ENCODE assay signal across 17 cellular contexts in genomic region chr3:39327053-39327745, GRCh38. TPM values are rescaled to one million over a fixed set of nuclear protein-coding genes. Genes with fewer than 3 reads are reported as not detected.
DNase-seq lines count a peak whose midpoint lies in the region; ATAC-seq lines count a peak whose summit lies in the region.
"Had no signal": no experiment of that assay in that cellular context is flagged by ENCODE, and none has a peak within 500 bp of the region (broad histone marks: within the 10 kb centered on the region; RNA-seq: fewer than 3 reads in every experiment).

No MANE protein-coding gene starts in this region.

- ATAC-seq in GM18867 (IDR thresholded peaks at IDR 0.05; ENCODE audit: unreplicated experiment) (peak; percentile 18), GM21619 (IDR thresholded peaks at IDR 0.05; ENCODE audit: unreplicated experiment) (peak; percentile 17), GM19467 (IDR thresholded peaks at IDR 0.05; ENCODE audit: unreplicated experiment) (no peak), GM18520 (IDR thresholded peaks at IDR 0.05; ENCODE audit: unreplicated experiment) (no peak)

- H3K4me3 ChIP-seq in CD8-positive, alpha-beta memory T cell (ENCODE audit: low read length) = no peak overlapping the region
- H3K4me3 ChIP-seq: lung, testis had no signal

- peaks cover 3% of the 10 kb centered on the region for H3K4me1 ChIP-seq in CD8-positive, alpha-beta memory T cell (ENCODE audit: insufficient read depth, low read length)
- H3K4me1 ChIP-seq: testis had no signal

- no peaks in the 10 kb centered on the region for H3K27me3 ChIP-seq in CD8-positive, alpha-beta memory T cell (ENCODE audit: insufficient read depth, low read length, poor library complexity, severe bottlenecking)
- H3K27me3 ChIP-seq: testis had no signal

- no peaks in the 10 kb centered on the region for H3K36me3 ChIP-seq in CD8-positive, alpha-beta memory T cell (ENCODE audit: insufficient read depth, low read length)

- H3K27me3 Mint-ChIP-seq in CD8-positive, alpha-beta memory T cell = no peaks in the 10 kb centered on the region
- H3K27me3 Mint-ChIP-seq: activated naive CD4-positive, alpha-beta T cell treated with anti-CD3 and anti-CD28 coated beads, Interleukin-2, amount 10 ng/mL, durations not matched to agents 7 days and 5 days had no signal

- POLR2A ChIA-PET in CD8-positive, alpha-beta memory T cell (lab: Charles Lee) = no interaction called here

- no peak for DNase-seq in CD8-positive, alpha-beta memory T cell
- DNase-seq in NCI-H82 treated with DMSO at 0.1 percent for 48 hours (lab: John Stamatoyannopoulos, UW; ENCODE audit: unreplicated experiment) = peak; percentile 72
- DNase-seq in NCI-H524 treated with DMSO at 0.1 percent for 48 hours (lab: John Stamatoyannopoulos, UW) = no peak
- no peak for DNase-seq in hepatic stellate cell (ENCODE audit: low spot score)
- DNase-seq: activated naive CD4-positive, alpha-beta T cell treated with anti-CD3 and anti-CD28 coated beads, Interleukin-2, amount 10 ng/mL, durations not matched to agents 7 days and 5 days; NCI-H2171; Right ventricle myocardium superior; T1000; testis had no signal

- no peaks in the 10 kb centered on the region for H3K9me3 Mint-ChIP-seq in CD8-positive, alpha-beta memory T cell
- H3K9me3 Mint-ChIP-seq: activated naive CD4-positive, alpha-beta T cell treated with anti-CD3 and anti-CD28 coated beads, Interleukin-2, amount 10 ng/mL, durations not matched to agents 7 days and 5 days; nephron had no signal

- H3K9me3 ChIP-seq in CD8-positive, alpha-beta memory T cell (ENCODE audit: low read length) = no peaks in the 10 kb centered on the region
- H3K9me3 ChIP-seq: testis had no signal

- H3K27ac Mint-ChIP-seq in CD8-positive, alpha-beta memory T cell = peak overlapping the region in 7 of 8 donors; percentile 5 to 92 (median 23)
- H3K27ac Mint-ChIP-seq: activated naive CD4-positive, alpha-beta T cell treated with anti-CD3 and anti-CD28 coated beads, Interleukin-2, amount 10 ng/mL, durations not matched to agents 7 days and 5 days; nephron had no signal

- peaks cover 0 to 6% (median 0%) of the 10 kb centered on the region in 3 donors for H3K36me3 Mint-ChIP-seq in CD8-positive, alpha-beta memory T cell
- H3K36me3 Mint-ChIP-seq: activated naive CD4-positive, alpha-beta T cell treated with anti-CD3 and anti-CD28 coated beads, Interleukin-2, amount 10 ng/mL, durations not matched to agents 7 days and 5 days had no signal

- no peak overlapping the region for H3K27ac ChIP-seq in CD8-positive, alpha-beta memory T cell (ENCODE audit: low read depth, low read length)
- H3K27ac ChIP-seq: testis had no signal

- peak overlapping the region in 2 of 7 donors; percentile 29 to 52 for H3K4me3 Mint-ChIP-seq in CD8-positive, alpha-beta memory T cell
- H3K4me3 Mint-ChIP-seq: activated naive CD4-positive, alpha-beta T cell treated with anti-CD3 and anti-CD28 coated beads, Interleukin-2, amount 10 ng/mL, durations not matched to agents 7 days and 5 days; nephron had no signal

- CTCF ChIA-PET in CD8-positive, alpha-beta memory T cell (lab: Charles Lee) = no interaction called here

- peaks cover 14 to 58% (median 18%) of the 10 kb centered on the region in 3 donors for H3K4me1 Mint-ChIP-seq in CD8-positive, alpha-beta memory T cell
- H3K4me1 Mint-ChIP-seq: nephron had no signal

RNA-seq across cellular contexts. Expression of gene CCR8, which starts 2.3 kb away (rescaled TPM):
- 1 to 10 TPM; 2.9 to 5.3 TPM for total RNA-seq in CD8-positive, alpha-beta memory T cell
- 2.1 TPM for polyA plus RNA-seq in CD8-positive, alpha-beta memory T cell
- total RNA-seq: bronchial epithelial cell, lung, pulmonary artery endothelial cell, Right ventricle myocardium superior, testis had no signal

RNA-seq across cellular contexts. Expression of gene CX3CR1, which starts 47.4 kb away (rescaled TPM):
- total RNA-seq in CD8-positive, alpha-beta memory T cell = 1 to 10 TPM in 1 of 2 experiments, under 1 TPM in 1; 0.74 to 1.1 TPM
- 98.7 TPM for polyA plus RNA-seq in CD8-positive, alpha-beta memory T cell
- total RNA-seq: bronchial epithelial cell, pulmonary artery endothelial cell had no signal

RNA-seq across cellular contexts. Expression of gene SLC25A38, which starts 56.0 kb away (rescaled TPM):
- 10 to 100 TPM; 71.3 to 73.0 TPM for total RNA-seq in CD8-positive, alpha-beta memory T cell
- 55.6 TPM for polyA plus RNA-seq in CD8-positive, alpha-beta memory T cell

Comparison
In these comparisons a context has a peak if more than half of its experiments do, and no peak if none do; other contexts are left out.
1. ATAC-seq: peak in GM18867 (single experiment) and GM21619 (single experiment); none in GM19467 (single experiment) and GM18520 (single experiment).